ENCODE assay signal across 1 cellular context in genomic region chr22:40498454-40499186, GRCh38.
TF ChIP-seq lines count a peak whose summit lies in the region.

No MANE protein-coding gene starts in this region.

TF ChIP-seq in HepG2, 621 proteins besides CTCF, POLR2A, EP300 and RAD21 (continued from another document and continues in another):
- TF ChIP-seq FOXO1 (CRISPR knock-in tag; IDR thresholded peaks at IDR 0.05) (peak; percentile 89), ZNF543 (CRISPR knock-in tag; IDR thresholded peaks at IDR 0.05) (no peak), ZNF800 (CRISPR knock-in tag; IDR thresholded peaks at IDR 0.05) (no peak), ZNF441 (CRISPR knock-in tag; IDR thresholded peaks at IDR 0.05; ENCODE audit: borderline replicate concordance) (0 out of 2 replicates have a peak, but pooled peaks have one; percentile 28), ZNF232 (CRISPR knock-in tag; IDR thresholded peaks at IDR 0.05; ENCODE audit: borderline replicate concordance) (no peak), THAP9 (CRISPR knock-in tag; IDR thresholded peaks at IDR 0.05; ENCODE audit: borderline replicate concordance) (no peak), SAP130 (CRISPR knock-in tag; IDR thresholded peaks at IDR 0.05; ENCODE audit: low read depth) (peak; percentile 80), REST (IDR thresholded peaks at IDR 0.05; ENCODE audit: borderline replicate concordance in 1 of 2, low read depth in 1 of 2, low read length in 2 of 2) (peak in 1 of 2 experiments; percentile 44; a peak in 1 of 4 replicates), HOXD1 (CRISPR knock-in tag; IDR thresholded peaks at IDR 0.05) (no peak), ZNF687 (CRISPR knock-in tag; IDR thresholded peaks at IDR 0.05) (no peak), ZNF138 (CRISPR knock-in tag; IDR thresholded peaks at IDR 0.05; ENCODE audit: low read depth) (no peak), PHB2 (IDR thresholded peaks at IDR 0.05; ENCODE audit: partially characterized antibody) (no peak), RXRB (CRISPR knock-in tag; IDR thresholded peaks at IDR 0.05; ENCODE audit: borderline replicate concordance) (peak; percentile 91), ARNT (IDR thresholded peaks at IDR 0.05) (no peak), ERF (CRISPR knock-in tag; IDR thresholded peaks at IDR 0.05) (peak; percentile 73; the same call in 1 of the 2 replicates), ZXDC (CRISPR knock-in tag; IDR thresholded peaks at IDR 0.05) (no peak), ZFP90 (CRISPR knock-in tag; IDR thresholded peaks at IDR 0.05; ENCODE audit: borderline replicate concordance) (no peak), KLF12 (CRISPR knock-in tag; IDR thresholded peaks at IDR 0.05; ENCODE audit: borderline replicate concordance) (no peak), ZBTB7A (CRISPR knock-in tag; IDR thresholded peaks at IDR 0.05) (no peak), MTF2 (CRISPR knock-in tag; IDR thresholded peaks at IDR 0.05; ENCODE audit: borderline replicate concordance) (no peak), HMG20A (CRISPR knock-in tag; IDR thresholded peaks at IDR 0.05; ENCODE audit: borderline replicate concordance) (peak; percentile 91), ZNF318 (CRISPR knock-in tag; IDR thresholded peaks at IDR 0.05) (no peak), LBX2 (CRISPR knock-in tag; IDR thresholded peaks at IDR 0.05; ENCODE audit: borderline replicate concordance) (no peak), TCF7 (IDR thresholded peaks at IDR 0.05; ENCODE audit: low read depth) (peak; percentile 90), SYNCRIP (IDR thresholded peaks at IDR 0.05; ENCODE audit: insufficient read depth, low read depth, low read length) (no peak), ATAD3A (CRISPR knock-in tag; IDR thresholded peaks at IDR 0.05) (no peak), IRF2 (CRISPR knock-in tag; IDR thresholded peaks at IDR 0.05) (peak; percentile 68), ZZZ3 (CRISPR knock-in tag; IDR thresholded peaks at IDR 0.05; ENCODE audit: borderline replicate concordance) (no peak), GTF3A (CRISPR knock-in tag; conservative IDR thresholded peaks at IDR 0.05) (no peak), U2AF2 (IDR thresholded peaks at IDR 0.05; ENCODE audit: low read depth, low read length) (no peak), ASH2L (IDR thresholded peaks at IDR 0.05; ENCODE audit: insufficient read length, low read depth, low read length) (peak; percentile 26), CEBPB (IDR thresholded peaks at IDR 0.05; ENCODE audit: borderline replicate concordance, low read depth, low read length) (no peak), ZSCAN31 (CRISPR knock-in tag; IDR thresholded peaks at IDR 0.05; ENCODE audit: low read depth) (no peak), ZNF567 (CRISPR knock-in tag; IDR thresholded peaks at IDR 0.05; ENCODE audit: borderline replicate concordance) (no peak), ZNF143 (CRISPR knock-in tag; IDR thresholded peaks at IDR 0.05) (no peak)
